In genomic region chr22:45550891-45551290, GRCh38 we compare ENCODE assay signal across 22 cellular contexts. TPM values are rescaled to one million over a fixed set of nuclear protein-coding genes. Genes with fewer than 3 reads are reported as not detected.
DNase-seq lines count a peak whose midpoint lies in the region; ATAC-seq and TF ChIP-seq lines count a peak whose summit lies in the region.
"Had no signal": no experiment of that assay in that cellular context is flagged by ENCODE, and none has a peak within 500 bp of the region (broad histone marks: within the 10 kb centered on the region; RNA-seq: fewer than 3 reads in every experiment).

No MANE protein-coding gene starts in this region.

- H3K27ac ChIP-seq in AG04450 (ENCODE audit: low read depth, low read length): peak overlapping the region; percentile 0
- H3K27ac ChIP-seq in breast epithelium: peak overlapping the region; percentile 90 to 95
- peak overlapping the region in 17 of 21 experiments; percentile 20 to 92 (median 76) for H3K27ac ChIP-seq in skin epidermis
- H3K27ac ChIP-seq: HL-60, thyroid gland had no signal

- peaks cover 34% of the 10 kb centered on the region for H3K36me3 Mint-ChIP-seq in mesothelial cell of epicardium
- H3K36me3 Mint-ChIP-seq: activated naive CD4-positive, alpha-beta T cell treated with anti-CD3 and anti-CD28 coated beads, Interleukin-2, amount 50 U/mL, for 24 hours; natural killer cell had no signal

- peaks cover 29 to 47% of the 10 kb centered on the region in 2 donors for H3K4me1 ChIP-seq in breast epithelium

- no peaks in the 10 kb centered on the region for H3K36me3 ChIP-seq in breast epithelium
- H3K36me3 ChIP-seq: left lung, thyroid gland had no signal

- no peaks in the 10 kb centered on the region for H3K9me3 Mint-ChIP-seq in mesothelial cell of epicardium
- H3K9me3 Mint-ChIP-seq: activated naive CD4-positive, alpha-beta T cell treated with anti-CD3 and anti-CD28 coated beads, Interleukin-2, amount 50 U/mL, for 24 hours; natural killer cell had no signal

- TF ChIP-seq POLR2A in breast epithelium (IDR thresholded peaks at IDR 0.05): no peak

- TF ChIP-seq CTCF in AG04450 (IDR thresholded peaks at IDR 0.05; ENCODE audit: low read depth, low read length) (no peak), breast epithelium (IDR thresholded peaks at IDR 0.05) (no peak), mesothelial cell of epicardium (IDR thresholded peaks at IDR 0.05; ENCODE audit: unreplicated experiment) (no peak)

- DNase-seq in AG04450 (ENCODE audit: low read depth, low spot score) (no peak), breast epithelium (ENCODE audit: low spot score in 2 of 2) (no peak), mesothelial cell of epicardium (ENCODE audit: low spot score in 2 of 2, unreplicated experiment in 2 of 2) (no peak), NOMO-1 treated with dmso at 0.1 percent for 144 hours (lab: John Stamatoyannopoulos, UW; ENCODE audit: unreplicated experiment) (no peak), NCI-H1694 treated with DMSO at 0.1 percent for 48 hours (lab: John Stamatoyannopoulos, UW) (no peak), germinal center (ENCODE audit: low spot score) (no peak)
- DNase-seq: ACHN; activated CD4-positive, alpha-beta T cell treated with anti-CD3 and anti-CD28 coated beads, Interleukin-2, amount 50 U/mL, for 1 hour; COR-L47; EL; left lung; natural killer cell; NCI-H1048; NCI-H69; stimulated activated CD4-positive, alpha-beta T cell treated with anti-CD3 and anti-CD28 coated beads, Interleukin-4, amount 100 ng/mL, for 1 hour had no signal

- no peak overlapping the region for H3K4me3 Mint-ChIP-seq in mesothelial cell of epicardium
- H3K4me3 Mint-ChIP-seq: activated naive CD4-positive, alpha-beta T cell treated with anti-CD3 and anti-CD28 coated beads, Interleukin-2, amount 50 U/mL, for 24 hours; natural killer cell had no signal

- H3K27me3 Mint-ChIP-seq in mesothelial cell of epicardium (ENCODE audit: low read depth): no peaks in the 10 kb centered on the region
- H3K27me3 Mint-ChIP-seq: activated naive CD4-positive, alpha-beta T cell treated with anti-CD3 and anti-CD28 coated beads, Interleukin-2, amount 50 U/mL, for 24 hours had no signal

- H3K4me3 ChIP-seq in AG04450 (ENCODE audit: low read depth, low read length) (no peak overlapping the region), breast epithelium (peak overlapping the region in 1 of 3 donors; percentile 19), skin epidermis (no peak overlapping the region)
- H3K4me3 ChIP-seq: K562, left lung, thyroid gland had no signal

- peaks cover 35% of the 10 kb centered on the region for H3K4me1 Mint-ChIP-seq in mesothelial cell of epicardium
- H3K4me1 Mint-ChIP-seq: activated naive CD4-positive, alpha-beta T cell treated with anti-CD3 and anti-CD28 coated beads, Interleukin-2, amount 50 U/mL, for 24 hours; natural killer cell had no signal

- no peaks in the 10 kb centered on the region for H3K27me3 ChIP-seq in AG04450 (ENCODE audit: control insufficient read depth, insufficient read depth, low read length)
- H3K27me3 ChIP-seq in breast epithelium: no peaks in the 10 kb centered on the region
- H3K27me3 ChIP-seq: thyroid gland had no signal

- POLR2A ChIA-PET in AG04450 (lab: Yijun Ruan, JAX): interaction anchor here (0.7 kb wide), 1 partner anchor 46 kb away, joined by 3 read pairs; no protein-coding TSS in a partner anchor

- ATAC-seq in GM18861 (IDR thresholded peaks at IDR 0.05; ENCODE audit: unreplicated experiment): no peak
- ATAC-seq: K562, left lung, Panc1 had no signal

- CTCF ChIA-PET in AG04450 (lab: Charles Lee): interaction anchor here (1.4 kb wide), 1 partner anchor 110 kb away, joined by 4 read pairs; no protein-coding TSS in a partner anchor

- peak overlapping the region; percentile 7 for H3K27ac Mint-ChIP-seq in mesothelial cell of epicardium
- H3K27ac Mint-ChIP-seq: activated naive CD4-positive, alpha-beta T cell treated with anti-CD3 and anti-CD28 coated beads, Interleukin-2, amount 50 U/mL, for 24 hours; natural killer cell had no signal

- intact Hi-C loops in breast epithelium (cut with DNase I; ENCODE audit: low total_unique reads): loop anchor here (5.0 kb wide), 1 partner anchor 99 kb away; no protein-coding TSS in a partner anchor

- H3K9me3 ChIP-seq in AG04450 (ENCODE audit: control insufficient read depth, insufficient read depth, low read length) (peaks cover 4% of the 10 kb centered on the region), breast epithelium (no peaks in the 10 kb centered on the region)
- H3K9me3 ChIP-seq: left lung, thyroid gland had no signal

RNA-seq across cellular contexts. Expression of gene FBLN1, which starts 48.2 kb away (rescaled TPM):
- 241 and 314 TPM in 2 replicates for polyA plus RNA-seq in AG04450 (2011; rRNA removed)
- polyA minus RNA-seq in AG04450 (2011; rRNA and poly(A)+ RNA removed): 112 and 137 TPM in 2 replicates
- total RNA-seq in breast epithelium (100 to 1,000 TPM; 115 to 293 (median 267) TPM), mesothelial cell of epicardium (283 to 297 TPM (median 296 TPM) in 3 replicates)
- polyA plus RNA-seq: K562 had no signal

Comparison
In these comparisons a context has a peak if more than half of its experiments do, and no peak if none do; other contexts are left out.
1. H3K27ac ChIP-seq: peak in every context shown above with its lines; median percentile 92 in breast epithelium; 76 in skin epidermis; 0 in AG04450.